ENCODE assay signal across 1 cellular context in the genomic region with DNA sequence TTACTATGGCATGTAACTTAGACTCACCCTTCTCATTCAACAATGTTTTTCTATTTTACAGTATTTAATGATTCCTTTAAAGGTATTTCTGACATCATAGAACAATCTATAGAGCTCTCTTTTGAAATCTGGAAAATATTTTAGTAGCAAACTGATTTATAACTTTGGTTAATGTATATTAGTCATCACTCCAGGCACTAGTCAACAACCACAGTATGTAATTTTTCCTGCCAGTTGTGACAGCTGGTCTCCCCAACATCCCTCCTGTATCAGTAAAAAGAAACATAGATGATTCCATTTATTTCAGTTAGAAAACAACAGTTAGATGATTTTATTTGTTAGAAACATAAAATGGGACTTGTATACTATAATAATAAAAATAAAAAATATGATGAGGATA.
TF ChIP-seq lines count a peak whose summit lies in the region.

No MANE protein-coding gene starts in this region.

TF ChIP-seq in HepG2, 621 proteins besides CTCF, POLR2A, EP300 and RAD21 (continued from another document):
- TF ChIP-seq, protein P1, sequence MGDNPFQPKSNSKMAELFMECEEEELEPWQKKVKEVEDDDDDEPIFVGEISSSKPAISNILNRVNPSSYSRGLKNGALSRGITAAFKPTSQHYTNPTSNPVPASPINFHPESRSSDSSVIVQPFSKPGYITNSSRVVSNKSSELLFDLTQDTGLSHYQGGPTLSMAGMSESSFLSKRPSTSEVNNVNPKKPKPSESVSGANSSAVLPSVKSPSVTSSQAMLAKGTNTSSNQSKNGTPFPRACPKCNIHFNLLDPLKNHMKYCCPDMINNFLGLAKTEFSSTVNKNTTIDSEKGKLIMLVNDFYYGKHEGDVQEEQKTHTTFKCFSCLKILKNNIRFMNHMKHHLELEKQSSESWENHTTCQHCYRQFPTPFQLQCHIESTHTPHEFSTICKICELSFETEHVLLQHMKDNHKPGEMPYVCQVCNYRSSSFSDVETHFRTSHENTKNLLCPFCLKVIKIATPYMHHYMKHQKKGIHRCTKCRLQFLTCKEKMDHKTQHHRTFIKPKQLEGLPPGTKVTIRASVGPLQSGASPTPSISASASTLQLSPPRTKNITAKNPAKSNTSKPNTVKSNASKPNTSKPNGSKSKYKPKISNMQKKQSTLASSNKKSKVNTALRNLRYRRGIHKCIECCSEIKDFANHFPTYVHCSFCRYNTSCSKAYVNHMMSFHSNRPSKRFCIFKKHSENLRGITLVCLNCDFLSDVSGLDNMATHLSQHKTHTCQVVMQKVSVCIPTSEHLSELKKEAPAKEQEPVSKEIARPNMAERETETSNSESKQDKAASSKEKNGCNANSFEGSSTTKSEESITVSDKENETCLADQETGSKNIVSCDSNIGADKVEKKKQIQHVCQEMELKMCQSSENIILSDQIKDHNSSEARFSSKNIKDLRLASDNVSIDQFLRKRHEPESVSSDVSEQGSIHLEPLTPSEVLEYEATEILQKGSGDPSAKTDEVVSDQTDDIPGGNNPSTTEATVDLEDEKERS (CRISPR knock-in tag; IDR thresholded peaks at IDR 0.05), result no peak
- TF ChIP-seq ZNF570 (CRISPR knock-in tag; IDR thresholded peaks at IDR 0.05; ENCODE audit: borderline replicate concordance) (no peak), RELA (CRISPR knock-in tag; IDR thresholded peaks at IDR 0.05) (no peak), SRF (IDR thresholded peaks at IDR 0.05; ENCODE audit: low read depth, low read length) (no peak), MYC (CRISPR knock-in tag; IDR thresholded peaks at IDR 0.05; ENCODE audit: borderline replicate concordance) (no peak), RXRB (CRISPR knock-in tag; IDR thresholded peaks at IDR 0.05; ENCODE audit: borderline replicate concordance) (no peak), MAZ (IDR thresholded peaks at IDR 0.05; ENCODE audit: borderline replicate concordance, low read depth, low read length) (no peak), MAZ (CRISPR knock-in tag; IDR thresholded peaks at IDR 0.05; ENCODE audit: low read depth) (no peak), SP1 (IDR thresholded peaks at IDR 0.05) (no peak), SP1 (CRISPR knock-in tag; IDR thresholded peaks at IDR 0.05) (no peak), HOXA9 (CRISPR knock-in tag; IDR thresholded peaks at IDR 0.05; ENCODE audit: borderline replicate concordance) (no peak), ZBTB7A (CRISPR knock-in tag; IDR thresholded peaks at IDR 0.05) (no peak), HDAC2 (CRISPR knock-in tag; IDR thresholded peaks at IDR 0.05) (no peak)
- TF ChIP-seq, protein P2, sequence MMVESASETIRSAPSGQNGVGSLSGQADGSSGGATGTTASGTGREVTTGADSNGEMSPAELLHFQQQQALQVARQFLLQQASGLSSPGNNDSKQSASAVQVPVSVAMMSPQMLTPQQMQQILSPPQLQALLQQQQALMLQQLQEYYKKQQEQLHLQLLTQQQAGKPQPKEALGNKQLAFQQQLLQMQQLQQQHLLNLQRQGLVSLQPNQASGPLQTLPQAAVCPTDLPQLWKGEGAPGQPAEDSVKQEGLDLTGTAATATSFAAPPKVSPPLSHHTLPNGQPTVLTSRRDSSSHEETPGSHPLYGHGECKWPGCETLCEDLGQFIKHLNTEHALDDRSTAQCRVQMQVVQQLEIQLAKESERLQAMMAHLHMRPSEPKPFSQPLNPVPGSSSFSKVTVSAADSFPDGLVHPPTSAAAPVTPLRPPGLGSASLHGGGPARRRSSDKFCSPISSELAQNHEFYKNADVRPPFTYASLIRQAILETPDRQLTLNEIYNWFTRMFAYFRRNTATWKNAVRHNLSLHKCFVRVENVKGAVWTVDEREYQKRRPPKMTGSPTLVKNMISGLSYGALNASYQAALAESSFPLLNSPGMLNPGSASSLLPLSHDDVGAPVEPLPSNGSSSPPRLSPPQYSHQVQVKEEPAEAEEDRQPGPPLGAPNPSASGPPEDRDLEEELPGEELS (CRISPR knock-in tag; IDR thresholded peaks at IDR 0.05), result no peak
- TF ChIP-seq, protein P3, sequence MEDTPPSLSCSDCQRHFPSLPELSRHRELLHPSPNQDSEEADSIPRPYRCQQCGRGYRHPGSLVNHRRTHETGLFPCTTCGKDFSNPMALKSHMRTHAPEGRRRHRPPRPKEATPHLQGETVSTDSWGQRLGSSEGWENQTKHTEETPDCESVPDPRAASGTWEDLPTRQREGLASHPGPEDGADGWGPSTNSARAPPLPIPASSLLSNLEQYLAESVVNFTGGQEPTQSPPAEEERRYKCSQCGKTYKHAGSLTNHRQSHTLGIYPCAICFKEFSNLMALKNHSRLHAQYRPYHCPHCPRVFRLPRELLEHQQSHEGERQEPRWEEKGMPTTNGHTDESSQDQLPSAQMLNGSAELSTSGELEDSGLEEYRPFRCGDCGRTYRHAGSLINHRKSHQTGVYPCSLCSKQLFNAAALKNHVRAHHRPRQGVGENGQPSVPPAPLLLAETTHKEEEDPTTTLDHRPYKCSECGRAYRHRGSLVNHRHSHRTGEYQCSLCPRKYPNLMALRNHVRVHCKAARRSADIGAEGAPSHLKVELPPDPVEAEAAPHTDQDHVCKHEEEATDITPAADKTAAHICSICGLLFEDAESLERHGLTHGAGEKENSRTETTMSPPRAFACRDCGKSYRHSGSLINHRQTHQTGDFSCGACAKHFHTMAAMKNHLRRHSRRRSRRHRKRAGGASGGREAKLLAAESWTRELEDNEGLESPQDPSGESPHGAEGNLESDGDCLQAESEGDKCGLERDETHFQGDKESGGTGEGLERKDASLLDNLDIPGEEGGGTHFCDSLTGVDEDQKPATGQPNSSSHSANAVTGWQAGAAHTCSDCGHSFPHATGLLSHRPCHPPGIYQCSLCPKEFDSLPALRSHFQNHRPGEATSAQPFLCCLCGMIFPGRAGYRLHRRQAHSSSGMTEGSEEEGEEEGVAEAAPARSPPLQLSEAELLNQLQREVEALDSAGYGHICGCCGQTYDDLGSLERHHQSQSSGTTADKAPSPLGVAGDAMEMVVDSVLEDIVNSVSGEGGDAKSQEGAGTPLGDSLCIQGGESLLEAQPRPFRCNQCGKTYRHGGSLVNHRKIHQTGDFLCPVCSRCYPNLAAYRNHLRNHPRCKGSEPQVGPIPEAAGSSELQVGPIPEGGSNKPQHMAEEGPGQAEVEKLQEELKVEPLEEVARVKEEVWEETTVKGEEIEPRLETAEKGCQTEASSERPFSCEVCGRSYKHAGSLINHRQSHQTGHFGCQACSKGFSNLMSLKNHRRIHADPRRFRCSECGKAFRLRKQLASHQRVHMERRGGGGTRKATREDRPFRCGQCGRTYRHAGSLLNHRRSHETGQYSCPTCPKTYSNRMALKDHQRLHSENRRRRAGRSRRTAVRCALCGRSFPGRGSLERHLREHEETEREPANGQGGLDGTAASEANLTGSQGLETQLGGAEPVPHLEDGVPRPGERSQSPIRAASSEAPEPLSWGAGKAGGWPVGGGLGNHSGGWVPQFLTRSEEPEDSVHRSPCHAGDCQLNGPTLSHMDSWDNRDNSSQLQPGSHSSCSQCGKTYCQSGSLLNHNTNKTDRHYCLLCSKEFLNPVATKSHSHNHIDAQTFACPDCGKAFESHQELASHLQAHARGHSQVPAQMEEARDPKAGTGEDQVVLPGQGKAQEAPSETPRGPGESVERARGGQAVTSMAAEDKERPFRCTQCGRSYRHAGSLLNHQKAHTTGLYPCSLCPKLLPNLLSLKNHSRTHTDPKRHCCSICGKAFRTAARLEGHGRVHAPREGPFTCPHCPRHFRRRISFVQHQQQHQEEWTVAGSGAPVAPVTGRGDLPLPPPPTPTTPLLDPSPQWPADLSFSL (CRISPR knock-in tag; IDR thresholded peaks at IDR 0.05), result no peak
- TF ChIP-seq, protein P4, sequence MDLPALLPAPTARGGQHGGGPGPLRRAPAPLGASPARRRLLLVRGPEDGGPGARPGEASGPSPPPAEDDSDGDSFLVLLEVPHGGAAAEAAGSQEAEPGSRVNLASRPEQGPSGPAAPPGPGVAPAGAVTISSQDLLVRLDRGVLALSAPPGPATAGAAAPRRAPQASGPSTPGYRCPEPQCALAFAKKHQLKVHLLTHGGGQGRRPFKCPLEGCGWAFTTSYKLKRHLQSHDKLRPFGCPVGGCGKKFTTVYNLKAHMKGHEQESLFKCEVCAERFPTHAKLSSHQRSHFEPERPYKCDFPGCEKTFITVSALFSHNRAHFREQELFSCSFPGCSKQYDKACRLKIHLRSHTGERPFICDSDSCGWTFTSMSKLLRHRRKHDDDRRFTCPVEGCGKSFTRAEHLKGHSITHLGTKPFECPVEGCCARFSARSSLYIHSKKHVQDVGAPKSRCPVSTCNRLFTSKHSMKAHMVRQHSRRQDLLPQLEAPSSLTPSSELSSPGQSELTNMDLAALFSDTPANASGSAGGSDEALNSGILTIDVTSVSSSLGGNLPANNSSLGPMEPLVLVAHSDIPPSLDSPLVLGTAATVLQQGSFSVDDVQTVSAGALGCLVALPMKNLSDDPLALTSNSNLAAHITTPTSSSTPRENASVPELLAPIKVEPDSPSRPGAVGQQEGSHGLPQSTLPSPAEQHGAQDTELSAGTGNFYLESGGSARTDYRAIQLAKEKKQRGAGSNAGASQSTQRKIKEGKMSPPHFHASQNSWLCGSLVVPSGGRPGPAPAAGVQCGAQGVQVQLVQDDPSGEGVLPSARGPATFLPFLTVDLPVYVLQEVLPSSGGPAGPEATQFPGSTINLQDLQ (CRISPR knock-in tag; IDR thresholded peaks at IDR 0.05), result no peak
- TF ChIP-seq, protein P5, sequence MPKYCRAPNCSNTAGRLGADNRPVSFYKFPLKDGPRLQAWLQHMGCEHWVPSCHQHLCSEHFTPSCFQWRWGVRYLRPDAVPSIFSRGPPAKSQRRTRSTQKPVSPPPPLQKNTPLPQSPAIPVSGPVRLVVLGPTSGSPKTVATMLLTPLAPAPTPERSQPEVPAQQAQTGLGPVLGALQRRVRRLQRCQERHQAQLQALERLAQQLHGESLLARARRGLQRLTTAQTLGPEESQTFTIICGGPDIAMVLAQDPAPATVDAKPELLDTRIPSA (CRISPR knock-in tag; IDR thresholded peaks at IDR 0.05; ENCODE audit: borderline replicate concordance), result no peak
